ENCODE assay signal across 1 cellular context in the genomic region with DNA sequence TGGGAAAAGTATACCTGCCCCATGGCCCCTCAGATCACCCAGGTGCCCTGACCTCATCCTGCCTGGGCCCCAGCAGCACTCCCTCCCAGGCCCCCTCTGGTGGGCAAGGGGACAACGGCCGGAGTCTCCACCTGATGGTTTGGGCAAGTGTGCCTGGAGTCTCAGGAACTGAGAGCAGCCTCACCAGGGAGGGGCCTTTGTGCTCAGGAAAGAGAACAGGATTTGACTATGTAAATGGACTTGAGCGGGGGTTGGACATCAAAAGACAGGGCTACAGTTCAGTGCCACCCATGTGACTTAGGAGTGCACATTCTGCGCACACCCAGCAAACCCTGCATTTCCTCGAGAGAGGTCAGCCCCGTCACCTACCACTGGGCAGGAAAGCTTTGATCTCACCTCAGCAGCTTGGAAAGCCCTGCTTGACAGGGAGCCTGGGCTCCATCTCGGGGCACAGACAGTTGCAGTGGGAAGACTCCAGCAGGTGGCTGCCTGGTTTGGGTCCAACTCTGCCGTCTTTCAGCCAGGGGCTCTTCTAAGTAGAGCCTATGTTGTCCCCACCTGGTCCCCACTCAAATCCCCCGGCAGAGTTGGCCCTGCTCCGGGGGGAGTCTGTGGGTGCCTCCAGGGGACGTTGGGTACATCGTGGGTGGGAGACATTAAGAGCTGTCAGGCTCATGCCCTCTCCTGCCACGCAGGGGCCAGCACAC.
TF ChIP-seq lines count a peak whose summit lies in the region.

No MANE protein-coding gene starts in this region.

TF ChIP-seq in HepG2, 621 proteins besides CTCF, POLR2A, EP300 and RAD21 (continued from another document):
- TF ChIP-seq, protein P1, sequence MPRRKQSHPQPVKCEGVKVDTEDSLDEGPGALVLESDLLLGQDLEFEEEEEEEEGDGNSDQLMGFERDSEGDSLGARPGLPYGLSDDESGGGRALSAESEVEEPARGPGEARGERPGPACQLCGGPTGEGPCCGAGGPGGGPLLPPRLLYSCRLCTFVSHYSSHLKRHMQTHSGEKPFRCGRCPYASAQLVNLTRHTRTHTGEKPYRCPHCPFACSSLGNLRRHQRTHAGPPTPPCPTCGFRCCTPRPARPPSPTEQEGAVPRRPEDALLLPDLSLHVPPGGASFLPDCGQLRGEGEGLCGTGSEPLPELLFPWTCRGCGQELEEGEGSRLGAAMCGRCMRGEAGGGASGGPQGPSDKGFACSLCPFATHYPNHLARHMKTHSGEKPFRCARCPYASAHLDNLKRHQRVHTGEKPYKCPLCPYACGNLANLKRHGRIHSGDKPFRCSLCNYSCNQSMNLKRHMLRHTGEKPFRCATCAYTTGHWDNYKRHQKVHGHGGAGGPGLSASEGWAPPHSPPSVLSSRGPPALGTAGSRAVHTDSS (CRISPR knock-in tag; conservative IDR thresholded peaks at IDR 0.05): no peak
- TF ChIP-seq POGZ (CRISPR knock-in tag; IDR thresholded peaks at IDR 0.05): peak; percentile 80
- TF ChIP-seq MEIS2 (CRISPR knock-in tag; IDR thresholded peaks at IDR 0.05): peak; percentile 98
- peak; percentile 74 for TF ChIP-seq PHF5A (CRISPR knock-in tag; IDR thresholded peaks at IDR 0.05; ENCODE audit: low read depth, unreplicated experiment)
- no peak for TF ChIP-seq ZC3H4 (CRISPR knock-in tag; IDR thresholded peaks at IDR 0.05; ENCODE audit: borderline replicate concordance)
- no peak for TF ChIP-seq ZNF7 (CRISPR knock-in tag; IDR thresholded peaks at IDR 0.05)
- TF ChIP-seq, protein P2, sequence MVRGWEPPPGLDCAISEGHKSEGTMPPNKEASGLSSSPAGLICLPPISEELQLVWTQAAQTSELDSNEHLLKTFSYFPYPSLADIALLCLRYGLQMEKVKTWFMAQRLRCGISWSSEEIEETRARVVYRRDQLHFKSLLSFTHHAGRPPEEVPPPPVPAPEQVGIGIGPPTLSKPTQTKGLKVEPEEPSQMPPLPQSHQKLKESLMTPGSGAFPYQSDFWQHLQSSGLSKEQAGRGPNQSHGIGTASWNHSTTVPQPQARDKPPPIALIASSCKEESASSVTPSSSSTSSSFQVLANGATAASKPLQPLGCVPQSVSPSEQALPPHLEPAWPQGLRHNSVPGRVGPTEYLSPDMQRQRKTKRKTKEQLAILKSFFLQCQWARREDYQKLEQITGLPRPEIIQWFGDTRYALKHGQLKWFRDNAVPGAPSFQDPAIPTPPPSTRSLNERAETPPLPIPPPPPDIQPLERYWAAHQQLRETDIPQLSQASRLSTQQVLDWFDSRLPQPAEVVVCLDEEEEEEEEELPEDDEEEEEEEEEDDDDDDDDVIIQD (CRISPR knock-in tag; IDR thresholded peaks at IDR 0.05; ENCODE audit: low read depth): peak; percentile 90
- TF ChIP-seq SMAD3 (CRISPR knock-in tag; IDR thresholded peaks at IDR 0.05): peak; percentile 73; the same call in 1 of the 2 replicates
- 0 out of 2 replicates have a peak, but pooled peaks have one; percentile 26 for TF ChIP-seq SP140L (CRISPR knock-in tag; IDR thresholded peaks at IDR 0.05; ENCODE audit: borderline replicate concordance)
- TF ChIP-seq DR1 (CRISPR knock-in tag; IDR thresholded peaks at IDR 0.05): no peak; the same call in 1 of the 2 replicates
- TF ChIP-seq KLF11 (CRISPR knock-in tag; IDR thresholded peaks at IDR 0.05): no peak; the same call in 1 of the 2 replicates
- TF ChIP-seq TEAD2 (CRISPR knock-in tag; IDR thresholded peaks at IDR 0.05): no peak
- peak; percentile 32; the same call in 1 of the 2 replicates for TF ChIP-seq STAG1 (CRISPR knock-in tag; IDR thresholded peaks at IDR 0.05)
- no peak for TF ChIP-seq ZNF296 (CRISPR knock-in tag; conservative IDR thresholded peaks at IDR 0.05)
- peak; percentile 83; the same call in 1 of the 2 replicates for TF ChIP-seq KDM3A (CRISPR knock-in tag; IDR thresholded peaks at IDR 0.05; ENCODE audit: low read depth)
- TF ChIP-seq ZNF737 (CRISPR knock-in tag; IDR thresholded peaks at IDR 0.05; ENCODE audit: borderline replicate concordance): 0 out of 2 replicates have a peak, but pooled peaks have one; percentile 29
- no peak; the same call in 1 of the 2 replicates for TF ChIP-seq ZNF441 (CRISPR knock-in tag; IDR thresholded peaks at IDR 0.05; ENCODE audit: borderline replicate concordance)
- TF ChIP-seq SRF (IDR thresholded peaks at IDR 0.05; ENCODE audit: low read depth, low read length): no peak
- TF ChIP-seq RFXANK (CRISPR knock-in tag; IDR thresholded peaks at IDR 0.05): no peak
- TF ChIP-seq ZSCAN31 (CRISPR knock-in tag; IDR thresholded peaks at IDR 0.05; ENCODE audit: low read depth): peak; percentile 93
- peak; percentile 44 for TF ChIP-seq CBX1 (IDR thresholded peaks at IDR 0.05; ENCODE audit: low read depth)
- TF ChIP-seq, protein P3, sequence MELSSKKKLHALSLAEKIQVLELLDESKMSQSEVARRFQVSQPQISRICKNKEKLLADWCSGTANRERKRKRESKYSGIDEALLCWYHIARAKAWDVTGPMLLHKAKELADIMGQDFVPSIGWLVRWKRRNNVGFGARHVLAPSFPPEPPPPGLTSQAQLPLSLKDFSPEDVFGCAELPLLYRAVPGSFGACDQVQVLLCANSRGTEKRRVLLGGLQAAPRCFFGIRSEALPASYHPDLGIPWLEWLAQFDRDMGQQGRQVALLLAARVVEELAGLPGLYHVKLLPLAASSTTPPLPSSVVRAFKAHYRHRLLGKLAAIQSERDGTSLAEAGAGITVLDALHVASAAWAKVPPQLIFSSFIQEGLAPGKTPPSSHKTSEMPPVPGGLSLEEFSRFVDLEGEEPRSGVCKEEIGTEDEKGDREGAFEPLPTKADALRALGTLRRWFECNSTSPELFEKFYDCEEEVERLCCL (CRISPR knock-in tag; IDR thresholded peaks at IDR 0.05; ENCODE audit: borderline replicate concordance): no peak
- TF ChIP-seq ZNF317 (CRISPR knock-in tag; IDR thresholded peaks at IDR 0.05): peak; percentile 86
- TF ChIP-seq NCOA1 (CRISPR knock-in tag; IDR thresholded peaks at IDR 0.05): no peak; the same call in 1 of the 2 replicates
- peak; percentile 71 for TF ChIP-seq ZNF501 (CRISPR knock-in tag; IDR thresholded peaks at IDR 0.05)
- no peak; the same call in 1 of the 2 replicates for TF ChIP-seq CCDC6 (CRISPR knock-in tag; IDR thresholded peaks at IDR 0.05)
- TF ChIP-seq, protein P4, sequence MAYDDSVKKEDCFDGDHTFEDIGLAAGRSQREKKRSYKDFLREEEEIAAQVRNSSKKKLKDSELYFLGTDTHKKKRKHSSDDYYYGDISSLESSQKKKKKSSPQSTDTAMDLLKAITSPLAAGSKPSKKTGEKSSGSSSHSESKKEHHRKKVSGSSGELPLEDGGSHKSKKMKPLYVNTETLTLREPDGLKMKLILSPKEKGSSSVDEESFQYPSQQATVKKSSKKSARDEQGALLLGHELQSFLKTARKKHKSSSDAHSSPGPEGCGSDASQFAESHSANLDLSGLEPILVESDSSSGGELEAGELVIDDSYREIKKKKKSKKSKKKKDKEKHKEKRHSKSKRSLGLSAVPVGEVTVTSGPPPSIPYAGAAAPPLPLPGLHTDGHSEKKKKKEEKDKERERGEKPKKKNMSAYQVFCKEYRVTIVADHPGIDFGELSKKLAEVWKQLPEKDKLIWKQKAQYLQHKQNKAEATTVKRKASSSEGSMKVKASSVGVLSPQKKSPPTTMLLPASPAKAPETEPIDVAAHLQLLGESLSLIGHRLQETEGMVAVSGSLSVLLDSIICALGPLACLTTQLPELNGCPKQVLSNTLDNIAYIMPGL (CRISPR knock-in tag; IDR thresholded peaks at IDR 0.05; ENCODE audit: borderline replicate concordance in 1 of 2, low read depth in 1 of 2): peak; percentile 60 to 65; a peak in 2 of 4 replicates
- TF ChIP-seq SOX5 (CRISPR knock-in tag; IDR thresholded peaks at IDR 0.05; ENCODE audit: borderline replicate concordance): peak; percentile 94
- TF ChIP-seq DNMT1 (CRISPR knock-in tag; IDR thresholded peaks at IDR 0.05): no peak
- TF ChIP-seq HOXA5 (CRISPR knock-in tag; IDR thresholded peaks at IDR 0.05): peak; percentile 56; the same call in 1 of the 2 replicates
- TF ChIP-seq ZNF33A (CRISPR knock-in tag; IDR thresholded peaks at IDR 0.05; ENCODE audit: borderline replicate concordance): peak; percentile 88; the same call in 1 of the 2 replicates
- TF ChIP-seq RFX5 (IDR thresholded peaks at IDR 0.05; ENCODE audit: low read depth, low read length): peak; percentile 94
- peak; percentile 27; the same call in 1 of the 2 replicates for TF ChIP-seq NRL (CRISPR knock-in tag; IDR thresholded peaks at IDR 0.05; ENCODE audit: borderline replicate concordance)
- TF ChIP-seq, protein P5, sequence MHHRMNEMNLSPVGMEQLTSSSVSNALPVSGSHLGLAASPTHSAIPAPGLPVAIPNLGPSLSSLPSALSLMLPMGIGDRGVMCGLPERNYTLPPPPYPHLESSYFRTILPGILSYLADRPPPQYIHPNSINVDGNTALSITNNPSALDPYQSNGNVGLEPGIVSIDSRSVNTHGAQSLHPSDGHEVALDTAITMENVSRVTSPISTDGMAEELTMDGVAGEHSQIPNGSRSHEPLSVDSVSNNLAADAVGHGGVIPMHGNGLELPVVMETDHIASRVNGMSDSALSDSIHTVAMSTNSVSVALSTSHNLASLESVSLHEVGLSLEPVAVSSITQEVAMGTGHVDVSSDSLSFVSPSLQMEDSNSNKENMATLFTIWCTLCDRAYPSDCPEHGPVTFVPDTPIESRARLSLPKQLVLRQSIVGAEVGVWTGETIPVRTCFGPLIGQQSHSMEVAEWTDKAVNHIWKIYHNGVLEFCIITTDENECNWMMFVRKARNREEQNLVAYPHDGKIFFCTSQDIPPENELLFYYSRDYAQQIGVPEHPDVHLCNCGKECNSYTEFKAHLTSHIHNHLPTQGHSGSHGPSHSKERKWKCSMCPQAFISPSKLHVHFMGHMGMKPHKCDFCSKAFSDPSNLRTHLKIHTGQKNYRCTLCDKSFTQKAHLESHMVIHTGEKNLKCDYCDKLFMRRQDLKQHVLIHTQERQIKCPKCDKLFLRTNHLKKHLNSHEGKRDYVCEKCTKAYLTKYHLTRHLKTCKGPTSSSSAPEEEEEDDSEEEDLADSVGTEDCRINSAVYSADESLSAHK (CRISPR knock-in tag; IDR thresholded peaks at IDR 0.05; ENCODE audit: borderline replicate concordance): no peak
TF ChIP-seq in HepG2: peak in this region for 323.
